27 cellular contexts compared by ENCODE assay signal in genomic region chr11:61560751-61561150, GRCh38. TPM values are rescaled to one million over a fixed set of nuclear protein-coding genes. Genes with fewer than 3 reads are reported as not detected.
"Had no signal": no experiment of that assay in that cellular context is flagged by ENCODE, and none has a peak within 500 bp of the region (broad histone marks: within the 10 kb centered on the region; RNA-seq: fewer than 3 reads in every experiment).

No MANE protein-coding gene starts in this region.

- H3K36me3 ChIP-seq: neural progenitor cell, ovary, spleen, suprapubic skin, tibial artery, transverse colon, upper lobe of right lung, uterus had no signal

- H3K4me1 ChIP-seq: neural progenitor cell, psoas muscle, testis, transverse colon, upper lobe of right lung, uterus had no signal

- H3K27ac ChIP-seq: neural progenitor cell, ovary, parathyroid adenoma, psoas muscle, skin epidermis, spleen, suprapubic skin, testis, tibial artery, transverse colon, upper lobe of right lung, uterus had no signal

- ATAC-seq: natural killer cell; psoas muscle; right cardiac atrium; sciatic nerve; stimulated activated memory B cell treated with anti-CD40 and anti-IgM and Interleukin-4, amounts not matched to agents 10 μg/mL and 1 μg/mL and 100 μg/mL, for 72 hours; stimulated activated naive CD8-positive, alpha-beta T cell treated with anti-CD3 and anti-CD28 coated beads, Interleukin-15, amount 100 ng/mL, for 72 hours; stimulated activated naive CD8-positive, alpha-beta T cell treated with anti-CD3 and anti-CD28 coated beads, Interleukin-15, Interleukin-2, amounts not matched to agents 100 U/mL and 50 U/mL, for 24 hours; upper lobe of right lung had no signal

- H3K27me3 ChIP-seq: ovary, testis, uterus had no signal

- DNase-seq: natural killer cell; occipital lobe; ovary; psoas muscle; spleen; stimulated activated CD4-positive, alpha-beta T cell treated with anti-CD3 and anti-CD28 coated beads, Interleukin-12 subunit alpha, Interleukin-12 subunit beta, amount 100 ng/mL, for 4 hours; stimulated activated CD4-positive, alpha-beta T cell treated with anti-CD3 and anti-CD28 coated beads, Interleukin-1b, Interleukin-23, amount 100 ng/mL, for 48 hours; stimulated activated CD4-positive, alpha-beta T cell treated with anti-CD3 and anti-CD28 coated beads, Interleukin-4, amount 100 ng/mL, for 1 hour; stimulated activated CD4-positive, alpha-beta T cell treated with anti-CD3 and anti-CD28 coated beads, Interleukin-4, amount 100 ng/mL, for 4 hours; stimulated activated CD8-positive, alpha-beta memory T cell treated with anti-CD3 and anti-CD28 coated beads, Interleukin-4, amount 100 ng/mL, for 48 hours; stimulated activated naive CD4-positive, alpha-beta T cell; stimulated activated naive CD8-positive, alpha-beta T cell treated with anti-CD3 and anti-CD28 coated beads, Interleukin-15, amount 100 ng/mL, for 72 hours; stimulated activated naive CD8-positive, alpha-beta T cell treated with anti-CD3 and anti-CD28 coated beads, Interleukin-15, Interleukin-2, amounts not matched to agents 100 U/mL and 50 U/mL, for 24 hours; testis; tibial artery; transverse colon; upper lobe of right lung; uterus had no signal

- H3K4me3 ChIP-seq: neural progenitor cell, ovary, psoas muscle, skin epidermis, smooth muscle cell, spleen, suprapubic skin, testis, tibial artery, transverse colon, upper lobe of right lung, uterus had no signal

- H3K9me3 ChIP-seq: ovary, psoas muscle, spleen, suprapubic skin, testis, tibial artery, transverse colon, upper lobe of right lung, uterus had no signal

RNA-seq across cellular contexts. Expression of gene LRRC10B, which starts 52.2 kb away (rescaled TPM):
- total RNA-seq: natural killer cell, urinary bladder had no signal
